ENCODE assay signal across 17 cellular contexts in genomic region chr3:16253601-16254000, GRCh38. TPM values are rescaled to one million over a fixed set of nuclear protein-coding genes. Genes with fewer than 3 reads are reported as not detected.
DNase-seq lines count a peak whose midpoint lies in the region; ATAC-seq and TF ChIP-seq lines count a peak whose summit lies in the region.
"Had no signal": no experiment of that assay in that cellular context is flagged by ENCODE, and none has a peak within 500 bp of the region (broad histone marks: within the 10 kb centered on the region; RNA-seq: fewer than 3 reads in every experiment).

No MANE protein-coding gene starts in this region.

- peak; percentile 62 for DNase-seq in AG10803 (ENCODE audit: low read depth)
- DNase-seq in SIG-M5 (lab: John Stamatoyannopoulos, UW): peak; percentile 80
- peak; percentile 71 for DNase-seq in fibroblast of villous mesenchyme (ENCODE audit: low read depth)
- DNase-seq in NCI-H226: no peak
- DNase-seq in HUDEP-2 (lab: John Stamatoyannopoulos, UW; ENCODE audit: unreplicated experiment in 76 of 76): no peak
- DNase-seq in DMS79 treated with DMSO at 0.1 percent for 48 hours (lab: John Stamatoyannopoulos, UW): no peak
- DNase-seq: activated CD8-positive, alpha-beta T cell treated with anti-CD3 and anti-CD28 coated beads for 36 hours; activated naive CD4-positive, alpha-beta T cell treated with Interleukin-2 at 50 U/mL for 16 hours; foreskin melanocyte; IMR-90; NCI-H187 treated with DMSO at 0.1 percent for 48 hours; T-helper 2 cell had no signal

- H3K4me3 ChIP-seq in AG10803 (ENCODE audit: low read length) (no peak overlapping the region), fibroblast of villous mesenchyme (ENCODE audit: low read depth, low read length) (no peak overlapping the region), neutrophil (ENCODE audit: low read depth in 1 of 2, low read length in 1 of 2) (peak overlapping the region in 1 of 2 experiments; percentile 9)
- H3K4me3 ChIP-seq: A549, coronary artery, prostate gland had no signal

- peaks cover 6% of the 10 kb centered on the region for H3K36me3 ChIP-seq in neutrophil
- H3K36me3 ChIP-seq: prostate gland had no signal

- TF ChIP-seq CTCF in AG10803 (conservative IDR thresholded peaks at IDR 0.05; ENCODE audit: low read length) (no peak), fibroblast of villous mesenchyme (IDR thresholded peaks at IDR 0.05; ENCODE audit: insufficient read depth, low read depth, low read length) (no peak), neutrophil (IDR thresholded peaks at IDR 0.05) (no peak)

- H3K27ac ChIP-seq in neutrophil: peak overlapping the region; percentile 77
- H3K27ac ChIP-seq: A549, prostate gland had no signal

- no peaks in the 10 kb centered on the region for H3K9me3 ChIP-seq in neutrophil
- H3K9me3 ChIP-seq: A549, prostate gland had no signal

- H3K4me1 ChIP-seq in neutrophil (ENCODE audit: control insufficient read depth in 1 of 2, insufficient read depth in 1 of 2, low read depth in 1 of 2, low read length in 1 of 2): peaks cover 16 to 17% of the 10 kb centered on the region in 2 experiments
- H3K4me1 ChIP-seq: A549, prostate gland had no signal

- no peaks in the 10 kb centered on the region for H3K27me3 ChIP-seq in neutrophil

- no peak for ATAC-seq in GM21576 (IDR thresholded peaks at IDR 0.05; ENCODE audit: unreplicated experiment)
- ATAC-seq: A549; activated CD8-positive, alpha-beta T cell treated with anti-CD3 and anti-CD28 coated beads for 36 hours had no signal

RNA-seq across cellular contexts. Expression of gene DPH3, which starts 11.1 kb away (rescaled TPM):
- 20.0 and 33.2 TPM in 2 replicates for total RNA-seq in fibroblast of villous mesenchyme

RNA-seq across cellular contexts. Expression of gene OXNAD1, which starts 11.4 kb away (rescaled TPM):
- 9.0 and 9.5 TPM in 2 replicates for total RNA-seq in fibroblast of villous mesenchyme

Comparison
In these comparisons a context has a peak if more than half of its experiments do, and no peak if none do; other contexts are left out.
1. DNase-seq: peak in AG10803 (single experiment), SIG-M5 (single experiment) and fibroblast of villous mesenchyme (single experiment); none in NCI-H226 (single experiment), HUDEP-2 (0 of 76) and DMS79 treated with DMSO at 0.1 percent for 48 hours (single experiment).